ENCODE assay signal across 1 cellular context in genomic region chr6:113968472-113968871, GRCh38.
TF ChIP-seq lines count a peak whose summit lies in the region.

No MANE protein-coding gene starts in this region.

TF ChIP-seq in HEK293, 187 proteins besides CTCF, POLR2A, EP300 and RAD21 (continued from another document):
- no peak for TF ChIP-seq ZSCAN5A (tag by site-specific recombination; IDR thresholded peaks at IDR 0.05)
- no peak for TF ChIP-seq ZNF354C (tag by site-specific recombination; IDR thresholded peaks at IDR 0.05; ENCODE audit: borderline replicate concordance, low read depth)
- no peak for TF ChIP-seq ZNF558 (tag by site-specific recombination; IDR thresholded peaks at IDR 0.05)
- no peak for TF ChIP-seq KLF9 (tag by site-specific recombination; IDR thresholded peaks at IDR 0.05; ENCODE audit: low read depth)
- TF ChIP-seq OVOL3 (tag by site-specific recombination; IDR thresholded peaks at IDR 0.05): no peak
- no peak for TF ChIP-seq ZNF571 (tag by site-specific recombination; IDR thresholded peaks at IDR 0.05)
- no peak for TF ChIP-seq ZNF610 (tag by site-specific recombination; IDR thresholded peaks at IDR 0.05; ENCODE audit: borderline replicate concordance)
- peak; percentile 66; the same call in 1 of the 2 replicates for TF ChIP-seq ZBTB20 (tag by site-specific recombination; IDR thresholded peaks at IDR 0.05)
- TF ChIP-seq ZNF518A (tag by site-specific recombination; conservative IDR thresholded peaks at IDR 0.05; ENCODE audit: low read depth): no peak
- TF ChIP-seq PATZ1 (tag by site-specific recombination; IDR thresholded peaks at IDR 0.05): no peak
- TF ChIP-seq SP2 (tag by site-specific recombination; IDR thresholded peaks at IDR 0.05): no peak
- no peak for TF ChIP-seq ZNF184 (tag by site-specific recombination; IDR thresholded peaks at IDR 0.05)
- TF ChIP-seq ZBTB21 (tag by site-specific recombination; IDR thresholded peaks at IDR 0.05): no peak
